In the genomic region with DNA sequence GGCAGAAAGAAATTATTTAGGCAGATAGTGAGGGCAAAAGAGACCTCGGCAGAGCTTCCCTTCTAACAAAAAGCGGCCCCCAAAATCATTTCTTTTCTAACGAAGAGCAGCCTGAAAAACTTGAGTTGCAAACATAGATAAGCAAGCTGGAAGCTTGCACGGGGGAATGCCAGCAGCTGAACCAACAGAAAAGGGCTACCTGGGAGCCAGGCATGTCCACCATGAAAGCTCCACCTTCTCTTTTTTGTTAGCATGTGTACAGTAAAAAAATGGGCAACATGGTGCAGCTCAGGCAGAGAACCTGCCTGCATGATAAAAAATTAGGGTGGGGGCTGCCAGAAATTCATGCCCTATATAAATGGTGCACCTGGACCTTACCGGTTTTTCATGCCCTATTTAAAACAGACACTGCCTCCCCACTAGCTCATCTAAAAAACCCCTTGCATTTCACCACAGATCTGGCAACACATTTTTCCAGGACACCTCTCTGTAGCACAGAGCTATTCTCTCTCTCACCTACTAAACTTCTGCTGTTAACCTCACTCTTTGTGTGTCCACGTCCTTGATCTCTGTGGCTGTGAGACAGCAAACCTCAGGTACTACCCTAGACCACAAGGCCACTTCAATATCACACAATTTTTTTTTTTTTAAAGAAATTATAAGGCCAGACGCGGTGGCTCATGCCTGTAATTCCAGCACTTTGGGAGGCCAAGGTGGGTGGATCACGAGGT, we compare ENCODE assay signal across 1 cellular context.
TF ChIP-seq lines count a peak whose summit lies in the region.

No MANE protein-coding gene starts in this region.

TF ChIP-seq in GM12878, 131 proteins besides CTCF, POLR2A, EP300 and RAD21:
- no peak for TF ChIP-seq ZNF274 (IDR thresholded peaks at IDR 0.05; ENCODE audit: insufficient read depth, insufficient read length)
- no peak for TF ChIP-seq ASH2L (IDR thresholded peaks at IDR 0.05; ENCODE audit: borderline replicate concordance, low read depth)
- no peak for TF ChIP-seq EGR1 (IDR thresholded peaks at IDR 0.05; ENCODE audit: borderline replicate concordance in 1 of 2, low read depth in 2 of 2, low read length in 2 of 2)
- no peak for TF ChIP-seq CBFB (IDR thresholded peaks at IDR 0.05; ENCODE audit: low read depth)
- no peak for TF ChIP-seq MEF2B (IDR thresholded peaks at IDR 0.05; ENCODE audit: partially characterized antibody, poor library complexity, severe bottlenecking)
- TF ChIP-seq NFXL1 (IDR thresholded peaks at IDR 0.05; ENCODE audit: borderline replicate concordance), result no peak
- TF ChIP-seq IKZF2 (IDR thresholded peaks at IDR 0.05), result no peak
- no peak for TF ChIP-seq NRF1 (conservative IDR thresholded peaks at IDR 0.05; ENCODE audit: low read depth, low read length)
- no peak for TF ChIP-seq FOXM1 (IDR thresholded peaks at IDR 0.05; ENCODE audit: low read depth, low read length)
